8 cellular contexts compared by ENCODE assay signal in the genomic region with DNA sequence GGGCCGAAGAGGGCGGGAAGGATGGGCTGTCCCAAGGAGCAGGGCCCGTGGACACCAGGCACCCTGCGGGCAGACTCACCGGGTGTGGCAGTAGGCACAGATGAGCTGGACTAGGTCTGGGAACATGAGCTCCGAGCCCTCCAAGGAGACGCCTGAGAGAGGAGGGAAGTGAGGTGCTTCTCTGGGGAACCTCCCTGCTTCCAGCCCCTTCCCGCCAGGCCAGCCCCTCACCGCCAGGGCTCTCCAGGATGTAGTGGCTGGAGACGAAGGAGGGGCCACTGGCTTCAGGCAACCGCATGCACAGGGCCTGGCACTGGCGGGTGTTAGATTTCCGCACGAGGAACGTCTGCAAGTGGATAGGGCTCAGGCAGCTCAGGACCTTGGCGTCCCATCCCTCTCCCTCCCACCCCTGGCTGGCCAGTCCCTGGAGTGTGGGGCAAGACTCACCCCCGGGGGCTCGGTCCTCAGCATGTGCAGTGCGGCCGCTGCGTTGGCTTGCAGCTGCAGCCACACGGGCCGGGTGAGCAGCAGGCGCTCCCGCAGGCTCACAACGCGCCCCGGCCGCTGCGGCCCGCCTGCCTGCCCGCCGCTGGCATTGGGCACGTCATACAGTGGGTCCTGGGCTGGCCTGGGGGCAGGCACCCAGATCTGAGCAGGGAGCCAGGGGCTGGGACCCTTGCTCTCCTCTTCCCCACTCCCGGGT. TPM values are rescaled to one million over a fixed set of nuclear protein-coding genes. Genes with fewer than 3 reads are reported as not detected.
DNase-seq lines count a peak whose midpoint lies in the region; ATAC-seq and TF ChIP-seq lines count a peak whose summit lies in the region.

No MANE protein-coding gene starts in this region.

- peak overlapping the region; percentile 35 for H3K27ac ChIP-seq in 22Rv1
- no peak overlapping the region for H3K27ac ChIP-seq in cardiac muscle cell

- H3K9me3 ChIP-seq in cardiac muscle cell (ENCODE audit: low read depth): no peaks in the 10 kb centered on the region

- no peak overlapping the region for H3K4me3 Mint-ChIP-seq in activated CD4-positive, alpha-beta memory T cell treated with anti-CD3 and anti-CD28 coated beads, Interleukin-2, amount 10 ng/mL, durations not matched to agents 7 days and 5 days

- H3K27me3 ChIP-seq in H7 (ENCODE audit: control insufficient read depth, insufficient read depth, low read length) (peaks cover 1% of the 10 kb centered on the region; the same call in 1 of the 2 replicates), cardiac muscle cell (no peaks in the 10 kb centered on the region)

- H3K4me1 ChIP-seq in cardiac muscle cell (ENCODE audit: low read depth): peaks cover 10% of the 10 kb centered on the region

- peaks cover 25% of the 10 kb centered on the region for H3K4me1 Mint-ChIP-seq in activated CD4-positive, alpha-beta memory T cell treated with anti-CD3 and anti-CD28 coated beads, Interleukin-2, amount 10 ng/mL, durations not matched to agents 7 days and 5 days

- intact Hi-C loops in posterior vena cava (cut with DNase I): no loop called here

- H3K36me3 ChIP-seq in H7 (replicated peaks; ENCODE audit: control insufficient read depth, insufficient read depth, low read length) (peaks cover 4% of the 10 kb centered on the region), cardiac muscle cell (peaks cover 4% of the 10 kb centered on the region)

- H3K27ac Mint-ChIP-seq in activated naive CD4-positive, alpha-beta T cell treated with anti-CD3 and anti-CD28 coated beads, Interleukin-2, amount 50 U/mL, for 72 hours: peak overlapping the region in 1 of 2 donors; percentile 97
- H3K27ac Mint-ChIP-seq in activated CD4-positive, alpha-beta memory T cell treated with anti-CD3 and anti-CD28 coated beads, Interleukin-2, amount 10 ng/mL, durations not matched to agents 7 days and 5 days: no peak overlapping the region

- CTCF ChIA-PET in activated CD4-positive, alpha-beta memory T cell treated with anti-CD3 and anti-CD28 coated beads, Interleukin-2, amount 10 ng/mL, durations not matched to agents 7 days and 5 days (lab: Charles Lee): interaction anchor here (0.6 to 2.2 kb wide), 6 partner anchors 10 to 313 kb away, joined by 3 to 23 read pairs (median 4); no protein-coding TSS in a partner anchor

- TF ChIP-seq CTCF in 22Rv1 (IDR thresholded peaks at IDR 0.05): no peak
- TF ChIP-seq CTCF in cardiac muscle cell (IDR thresholded peaks at IDR 0.05; ENCODE audit: low read depth, low read length): no peak

- H3K9me3 Mint-ChIP-seq in activated naive CD4-positive, alpha-beta T cell treated with anti-CD3 and anti-CD28 coated beads, Interleukin-2, amount 50 U/mL, for 72 hours: no peaks in the 10 kb centered on the region
- no peaks in the 10 kb centered on the region for H3K9me3 Mint-ChIP-seq in activated CD4-positive, alpha-beta memory T cell treated with anti-CD3 and anti-CD28 coated beads, Interleukin-2, amount 10 ng/mL, durations not matched to agents 7 days and 5 days

- H3K4me3 ChIP-seq in H7 (ENCODE audit: insufficient read depth, low read depth, low read length) (peak overlapping the region; percentile 53), cardiac muscle cell (peak overlapping the region; percentile 31)

- H3K27me3 Mint-ChIP-seq in activated CD4-positive, alpha-beta memory T cell treated with anti-CD3 and anti-CD28 coated beads, Interleukin-2, amount 10 ng/mL, durations not matched to agents 7 days and 5 days: peaks cover 4% of the 10 kb centered on the region

- POLR2A ChIA-PET in activated CD4-positive, alpha-beta memory T cell treated with anti-CD3 and anti-CD28 coated beads, Interleukin-2, amount 10 ng/mL, durations not matched to agents 7 days and 5 days (lab: Charles Lee): interaction anchor here (0.7 to 3.8 kb wide), 7 partner anchors 8 to 47 kb away, joined by 3 to 19 read pairs (median 4); a partner anchor contains a TSS

- peak; percentile 4 to 14 for ATAC-seq in activated naive CD4-positive, alpha-beta T cell treated with anti-CD3 and anti-CD28 coated beads, Interleukin-2, amount 50 U/mL, for 72 hours
- ATAC-seq in HG03175 (IDR thresholded peaks at IDR 0.05; ENCODE audit: unreplicated experiment) (no peak), HG02623 (IDR thresholded peaks at IDR 0.05; ENCODE audit: unreplicated experiment) (no peak)

- no peaks in the 10 kb centered on the region for H3K36me3 Mint-ChIP-seq in activated naive CD4-positive, alpha-beta T cell treated with anti-CD3 and anti-CD28 coated beads, Interleukin-2, amount 50 U/mL, for 72 hours
- H3K36me3 Mint-ChIP-seq in activated CD4-positive, alpha-beta memory T cell treated with anti-CD3 and anti-CD28 coated beads, Interleukin-2, amount 10 ng/mL, durations not matched to agents 7 days and 5 days (ENCODE audit: low read depth): peaks cover 16% of the 10 kb centered on the region

- DNase-seq in H7 (peak; percentile 90), cardiac muscle cell (ENCODE audit: low read depth in 1 of 2, low spot score in 1 of 2) (peak; percentile 45 to 77), posterior vena cava (ENCODE audit: low spot score) (peak; percentile 85)
- DNase-seq in activated naive CD4-positive, alpha-beta T cell treated with anti-CD3 and anti-CD28 coated beads, Interleukin-2, amount 50 U/mL, for 72 hours (ENCODE audit: low spot score in 2 of 2): no peak
- DNase-seq in activated CD4-positive, alpha-beta memory T cell treated with anti-CD3 and anti-CD28 coated beads, Interleukin-2, amount 10 ng/mL, durations not matched to agents 7 days and 5 days: no peak

RNA-seq across cellular contexts. Expression of a gene that starts 0.6 kb away (rescaled TPM):
- total RNA-seq in H7 (2014; rRNA removed; shearing (Covaris generic)): 7.2 and 9.6 TPM in 2 replicates
- 1 to 10 TPM; 2.6 to 4.9 TPM for total RNA-seq in activated naive CD4-positive, alpha-beta T cell treated with anti-CD3 and anti-CD28 coated beads, Interleukin-2, amount 50 U/mL, for 72 hours
- total RNA-seq in cardiac muscle cell (4.9 and 9.4 TPM in 2 replicates), posterior vena cava (1 to 10 TPM; 5.4 to 7.4 TPM)
- polyA plus RNA-seq in cardiac muscle cell: 1.9 and 4.8 TPM in 2 replicates
- under 1 TPM; 0.43 to 0.73 TPM for total RNA-seq in activated CD4-positive, alpha-beta memory T cell treated with anti-CD3 and anti-CD28 coated beads, Interleukin-2, amount 10 ng/mL, durations not matched to agents 7 days and 5 days

RNA-seq across cellular contexts. Expression of a gene that starts 9.2 kb away (rescaled TPM):
- total RNA-seq in H7 (2014; rRNA removed; shearing (Covaris generic)): 53.5 and 72.8 TPM in 2 replicates
- 10 to 100 TPM; 32.1 to 33.5 TPM for total RNA-seq in activated naive CD4-positive, alpha-beta T cell treated with anti-CD3 and anti-CD28 coated beads, Interleukin-2, amount 50 U/mL, for 72 hours
- total RNA-seq in cardiac muscle cell (29.3 and 33.2 TPM in 2 replicates), posterior vena cava (10 to 100 TPM; 20.4 to 22.0 TPM)
- polyA plus RNA-seq in cardiac muscle cell: 33.8 and 37.3 TPM in 2 replicates
- total RNA-seq in activated CD4-positive, alpha-beta memory T cell treated with anti-CD3 and anti-CD28 coated beads, Interleukin-2, amount 10 ng/mL, durations not matched to agents 7 days and 5 days: 10 to 100 TPM; 39.7 to 40.4 TPM

RNA-seq across cellular contexts. Expression of a gene that starts 11.7 kb away (rescaled TPM):
- 41.6 and 41.9 TPM in 2 replicates for total RNA-seq in H7 (2014; rRNA removed; shearing (Covaris generic))
- 1 to 10 TPM; 6.5 to 8.9 TPM for total RNA-seq in activated naive CD4-positive, alpha-beta T cell treated with anti-CD3 and anti-CD28 coated beads, Interleukin-2, amount 50 U/mL, for 72 hours
- total RNA-seq in cardiac muscle cell: 138 and 194 TPM in 2 replicates
- 129 and 174 TPM in 2 replicates for polyA plus RNA-seq in cardiac muscle cell
- total RNA-seq in posterior vena cava: 10 to 100 TPM; 16.5 to 20.0 TPM
- 1 to 10 TPM; 8.4 to 8.7 TPM for total RNA-seq in activated CD4-positive, alpha-beta memory T cell treated with anti-CD3 and anti-CD28 coated beads, Interleukin-2, amount 10 ng/mL, durations not matched to agents 7 days and 5 days

RNA-seq across cellular contexts. Expression of a gene that starts 18.8 kb away (rescaled TPM):
- total RNA-seq in H7 (2014; rRNA removed; shearing (Covaris generic)): 0.83 and 1.4 TPM in 2 replicates
- total RNA-seq in activated naive CD4-positive, alpha-beta T cell treated with anti-CD3 and anti-CD28 coated beads, Interleukin-2, amount 50 U/mL, for 72 hours: under 1 TPM; 0.31 to 0.36 TPM
- total RNA-seq in cardiac muscle cell (7.9 and 11.4 TPM in 2 replicates), posterior vena cava (100 to 1,000 TPM in 1 of 2 donors, 10 to 100 TPM in 1; 67.5 to 248 TPM)
- polyA plus RNA-seq in cardiac muscle cell: 20.2 and 31.2 TPM in 2 replicates
- total RNA-seq in activated CD4-positive, alpha-beta memory T cell treated with anti-CD3 and anti-CD28 coated beads, Interleukin-2, amount 10 ng/mL, durations not matched to agents 7 days and 5 days: not detected

RNA-seq across cellular contexts. Expression of a gene that starts 35.9 kb away (rescaled TPM):
- total RNA-seq in H7 (2014; rRNA removed; shearing (Covaris generic)): 23.8 and 32.1 TPM in 2 replicates
- total RNA-seq in activated naive CD4-positive, alpha-beta T cell treated with anti-CD3 and anti-CD28 coated beads, Interleukin-2, amount 50 U/mL, for 72 hours: 10 to 100 TPM in 1 of 2 donors, 1 to 10 TPM in 1; 6.1 to 10.5 TPM
- 30.2 and 36.8 TPM in 2 replicates for total RNA-seq in cardiac muscle cell
- 32.6 and 50.2 TPM in 2 replicates for polyA plus RNA-seq in cardiac muscle cell
- total RNA-seq in posterior vena cava: 1 to 10 TPM; 1.7 to 2.0 TPM
- total RNA-seq in activated CD4-positive, alpha-beta memory T cell treated with anti-CD3 and anti-CD28 coated beads, Interleukin-2, amount 10 ng/mL, durations not matched to agents 7 days and 5 days: 1 to 10 TPM; 8.4 to 9.0 TPM

Comparison
In these comparisons a context has a peak if more than half of its experiments do, and no peak if none do; other contexts are left out.
1. DNase-seq: peak in H7 (single experiment), cardiac muscle cell (2 of 2) and posterior vena cava (single experiment); none in activated naive CD4-positive, alpha-beta T cell treated with anti-CD3 and anti-CD28 coated beads, Interleukin-2, amount 50 U/mL, for 72 hours (0 of 2) and activated CD4-positive, alpha-beta memory T cell treated with anti-CD3 and anti-CD28 coated beads, Interleukin-2, amount 10 ng/mL, durations not matched to agents 7 days and 5 days (single experiment).
2. ATAC-seq: peak in activated naive CD4-positive, alpha-beta T cell treated with anti-CD3 and anti-CD28 coated beads, Interleukin-2, amount 50 U/mL, for 72 hours (2 of 2); none in HG03175 (single experiment) and HG02623 (single experiment).